20 cellular contexts compared by ENCODE assay signal in genomic region chr1:156845953-156846545, GRCh38. TPM values are rescaled to one million over a fixed set of nuclear protein-coding genes. Genes with fewer than 3 reads are reported as not detected.
"Had no signal": no experiment of that assay in that cellular context is flagged by ENCODE, and none has a peak within 500 bp of the region (broad histone marks: within the 10 kb centered on the region; RNA-seq: fewer than 3 reads in every experiment).

No MANE protein-coding gene starts in this region.

- H3K36me3 ChIP-seq: ascending aorta, breast epithelium, gastrocnemius medialis, heart right ventricle, ovary, right lobe of liver, SJSA1 had no signal

- H3K36me3 Mint-ChIP-seq: memory B cell had no signal

- H3K27ac ChIP-seq: ascending aorta, breast epithelium, epithelial cell of prostate, gastrocnemius medialis, heart right ventricle, ovary, right lobe of liver, SJSA1 had no signal

- H3K27me3 ChIP-seq: ovary had no signal

- ATAC-seq: gastrocnemius medialis, right lobe of liver had no signal

- H3K27ac Mint-ChIP-seq: activated CD4-positive, alpha-beta T cell treated with anti-CD3 and anti-CD28 coated beads, Interleukin-2, amount 10 ng/mL, durations not matched to agents 7 days and 5 days; activated T-cell treated with anti-CD3 and anti-CD28 coated beads, Interleukin-2, amount 50 U/mL, for 24 hours; effector memory CD8-positive, alpha-beta T cell; memory B cell had no signal

- FAIRE-seq: kidney had no signal

- H3K9me3 ChIP-seq: ascending aorta, breast epithelium, gastrocnemius medialis, heart right ventricle, ovary, right lobe of liver, SJSA1 had no signal

- H3K4me3 ChIP-seq: ascending aorta, gastrocnemius medialis, heart right ventricle, ovary, right lobe of liver, SJSA1 had no signal

- H3K4me1 ChIP-seq: ascending aorta, breast epithelium, gastrocnemius medialis, right lobe of liver, SJSA1 had no signal

- DNase-seq: activated effector memory CD4-positive, alpha-beta T cell treated with Interleukin-2 at 50 U/mL for 16 hours; gastrocnemius medialis; heart right ventricle; kidney; left ventricle myocardium superior; ovary; right lobe of liver had no signal

- H3K9me3 Mint-ChIP-seq: activated CD4-positive, alpha-beta T cell treated with anti-CD3 and anti-CD28 coated beads, Interleukin-2, amount 10 ng/mL, durations not matched to agents 7 days and 5 days; activated T-cell treated with anti-CD3 and anti-CD28 coated beads, Interleukin-2, amount 50 U/mL, for 24 hours; effector memory CD8-positive, alpha-beta T cell; memory B cell had no signal

RNA-seq across cellular contexts. Expression of gene INSRR, which starts 12.9 kb away (rescaled TPM):
- total RNA-seq: dermis blood vessel endothelial cell, gastrocnemius medialis, pulmonary artery endothelial cell, right lobe of liver, SJSA1 had no signal

RNA-seq across cellular contexts. Expression of gene NTRK1, which starts 14.6 kb away (rescaled TPM):
- total RNA-seq: ascending aorta, dermis blood vessel endothelial cell, right lobe of liver, SJSA1 had no signal

RNA-seq across cellular contexts. Expression of gene SH2D2A, which starts 29.4 kb away (rescaled TPM):
- total RNA-seq: ascending aorta, cerebellum, dermis blood vessel endothelial cell, SJSA1, urinary bladder had no signal
- polyA plus RNA-seq: neural cell had no signal

RNA-seq across cellular contexts. Expression of gene PEAR1, which starts 47.5 kb away (rescaled TPM):
- polyA plus RNA-seq: neural cell had no signal
